26 cellular contexts compared by ENCODE assay signal in genomic region chr3:140927711-140928110, GRCh38.
"Had no signal": no experiment of that assay in that cellular context is flagged by ENCODE, and none has a peak within 500 bp of the region (broad histone marks: within the 10 kb centered on the region; RNA-seq: fewer than 3 reads in every experiment).

No MANE protein-coding gene starts in this region.

- H3K27ac Mint-ChIP-seq: activated CD4-positive, alpha-beta memory T cell treated with anti-CD3 and anti-CD28 coated beads for 36 hours; activated CD4-positive, alpha-beta T cell treated with anti-CD3 and anti-CD28 coated beads, Interleukin-2, amount 10 ng/mL, durations not matched to agents 24 days and 14 days; activated T-cell treated with anti-CD3 and anti-CD28 coated beads, Interleukin-2, amount 50 U/mL, for 24 hours; effector memory CD8-positive, alpha-beta T cell; memory B cell; naive thymus-derived CD8-positive, alpha-beta T cell had no signal

- H3K4me3 ChIP-seq: coronary artery, gastroesophageal sphincter, pancreas, right atrium auricular region, spleen, tibial nerve, vagina had no signal

- DNase-seq: activated CD4-positive, alpha-beta memory T cell treated with anti-CD3 and anti-CD28 coated beads for 36 hours; activated CD4-positive, alpha-beta T cell treated with anti-CD3 and anti-CD28 coated beads, Interleukin-2, amount 10 ng/mL, durations not matched to agents 24 days and 14 days; activated CD4-positive, CD25-positive, alpha-beta regulatory T cell treated with anti-CD3 and anti-CD28 coated beads, Interleukin-2, amount 50 U/mL, for 72 hours; activated CD8-positive, alpha-beta memory T cell treated with anti-CD3 and anti-CD28 coated beads, Interleukin-2, amount 50 U/mL, for 4 hours; activated gamma-delta T cell; activated naive CD4-positive, alpha-beta T cell treated with anti-CD3 and anti-CD28 coated beads, Interleukin-2, amount 50 U/mL, for 16 hours; activated T-cell treated with anti-CD3 and anti-CD28 coated beads, Interleukin-2, amount 50 U/mL, for 24 hours; amniotic stem cell; brain microvascular endothelial cell; effector memory CD8-positive, alpha-beta T cell; erythroblast; hippocampal formation; left cardiac atrium; naive thymus-derived CD8-positive, alpha-beta T cell; nucleus accumbens; pancreas; spleen; stimulated activated naive CD4-positive, alpha-beta T cell; T-helper 2 cell had no signal

- H3K27ac ChIP-seq: brain microvascular endothelial cell, coronary artery, gastroesophageal sphincter, pancreas, spleen, tibial nerve, vagina had no signal

- H3K4me1 Mint-ChIP-seq: activated CD4-positive, alpha-beta T cell treated with anti-CD3 and anti-CD28 coated beads, Interleukin-2, amount 10 ng/mL, durations not matched to agents 24 days and 14 days; memory B cell; neural crest cell had no signal

- ATAC-seq: effector memory CD8-positive, alpha-beta T cell; gastroesophageal sphincter; left cardiac atrium; naive thymus-derived CD8-positive, alpha-beta T cell had no signal

- H3K36me3 Mint-ChIP-seq: activated CD4-positive, alpha-beta memory T cell treated with anti-CD3 and anti-CD28 coated beads for 36 hours; memory B cell; naive thymus-derived CD8-positive, alpha-beta T cell had no signal

- H3K4me1 ChIP-seq: right atrium auricular region, spleen, tibial nerve, vagina had no signal

- H3K36me3 ChIP-seq: brain microvascular endothelial cell, gastroesophageal sphincter, pancreas, right atrium auricular region, spleen, tibial nerve, vagina had no signal

- H3K4me3 Mint-ChIP-seq: activated CD4-positive, alpha-beta memory T cell treated with anti-CD3 and anti-CD28 coated beads for 36 hours; activated CD4-positive, alpha-beta T cell treated with anti-CD3 and anti-CD28 coated beads, Interleukin-2, amount 10 ng/mL, durations not matched to agents 24 days and 14 days; activated T-cell treated with anti-CD3 and anti-CD28 coated beads, Interleukin-2, amount 50 U/mL, for 24 hours; effector memory CD8-positive, alpha-beta T cell; memory B cell; naive thymus-derived CD8-positive, alpha-beta T cell; neural crest cell had no signal

- H3K9me3 Mint-ChIP-seq: activated CD4-positive, alpha-beta memory T cell treated with anti-CD3 and anti-CD28 coated beads for 36 hours; activated CD4-positive, alpha-beta T cell treated with anti-CD3 and anti-CD28 coated beads, Interleukin-2, amount 10 ng/mL, durations not matched to agents 24 days and 14 days; activated T-cell treated with anti-CD3 and anti-CD28 coated beads, Interleukin-2, amount 50 U/mL, for 24 hours; effector memory CD8-positive, alpha-beta T cell; memory B cell; naive thymus-derived CD8-positive, alpha-beta T cell; neural crest cell had no signal

- H3K27me3 ChIP-seq: brain microvascular endothelial cell, pancreas, right atrium auricular region, tibial nerve, vagina had no signal

- H3K9me3 ChIP-seq: gastroesophageal sphincter, pancreas, right atrium auricular region, spleen, tibial nerve, vagina had no signal
